ENCODE assay signal across 1 cellular context in genomic region chr11:33310720-33311500, GRCh38.
TF ChIP-seq lines count a peak whose summit lies in the region.

No MANE protein-coding gene starts in this region.

TF ChIP-seq in GM23338, 12 proteins besides CTCF, POLR2A, EP300 and RAD21 (continued from another document):
- TF ChIP-seq ZNF462 (CRISPR knock-in tag; IDR thresholded peaks at IDR 0.05) (no peak), JUNB (IDR thresholded peaks at IDR 0.05; ENCODE audit: unreplicated experiment) (no peak), ZNF331 (CRISPR knock-in tag; IDR thresholded peaks at IDR 0.05; ENCODE audit: low read depth) (no peak), POLR2AphosphoS5 (IDR thresholded peaks at IDR 0.05; ENCODE audit: low read depth) (no peak), ETS1 (IDR thresholded peaks at IDR 0.05) (no peak), NANOG (IDR thresholded peaks at IDR 0.05; ENCODE audit: borderline replicate concordance) (no peak), CREB1 (CRISPR knock-in tag; IDR thresholded peaks at IDR 0.05; ENCODE audit: low read depth) (no peak), EZH2phosphoT487 (IDR thresholded peaks at IDR 0.05; ENCODE audit: unreplicated experiment) (no peak), STAT1 (IDR thresholded peaks at IDR 0.05; ENCODE audit: unreplicated experiment) (no peak)
